ENCODE assay signal across 28 cellular contexts in genomic region chr16:69855587-69855986, GRCh38.
DNase-seq lines count a peak whose midpoint lies in the region; ATAC-seq lines count a peak whose summit lies in the region.
"Had no signal": no experiment of that assay in that cellular context is flagged by ENCODE, and none has a peak within 500 bp of the region (broad histone marks: within the 10 kb centered on the region; RNA-seq: fewer than 3 reads in every experiment).

No MANE protein-coding gene starts in this region.

- no peak overlapping the region for H3K4me3 Mint-ChIP-seq in T-helper 17 cell
- no peak overlapping the region for H3K4me3 Mint-ChIP-seq in stimulated activated memory B cell treated with anti-CD40 and anti-IgM and Interleukin-4, amounts not matched to agents 10 μg/mL and 1 μg/mL and 100 μg/mL, for 72 hours
- H3K4me3 Mint-ChIP-seq: activated CD4-positive, alpha-beta T cell treated with anti-CD3 and anti-CD28 coated beads for 36 hours; activated T-cell treated with anti-CD3 and anti-CD28 coated beads, Interleukin-2, amount 50 U/mL, for 24 hours; effector memory CD8-positive, alpha-beta T cell; T-helper 2 cell treated with Interferon-gamma antibody and Interleukin-4, amounts not matched to agents 5 μg/mL and 100 μg/mL, for 36 hours had no signal

- peaks cover 18% of the 10 kb centered on the region for H3K4me1 Mint-ChIP-seq in T-helper 17 cell
- H3K4me1 Mint-ChIP-seq in stimulated activated memory B cell treated with anti-CD40 and anti-IgM and Interleukin-4, amounts not matched to agents 10 μg/mL and 1 μg/mL and 100 μg/mL, for 72 hours, result peaks cover 6% of the 10 kb centered on the region
- H3K4me1 Mint-ChIP-seq: activated CD4-positive, alpha-beta T cell treated with anti-CD3 and anti-CD28 coated beads for 36 hours had no signal

- no peaks in the 10 kb centered on the region for H3K27me3 Mint-ChIP-seq in T-helper 17 cell
- H3K27me3 Mint-ChIP-seq in stimulated activated memory B cell treated with anti-CD40 and anti-IgM and Interleukin-4, amounts not matched to agents 10 μg/mL and 1 μg/mL and 100 μg/mL, for 72 hours, result no peaks in the 10 kb centered on the region
- H3K27me3 Mint-ChIP-seq: activated CD4-positive, alpha-beta T cell treated with anti-CD3 and anti-CD28 coated beads for 36 hours; activated T-cell treated with anti-CD3 and anti-CD28 coated beads, Interleukin-2, amount 50 U/mL, for 24 hours; effector memory CD8-positive, alpha-beta T cell had no signal

- H3K27ac Mint-ChIP-seq in T-helper 17 cell, result peak overlapping the region; percentile 34
- H3K27ac Mint-ChIP-seq in stimulated activated memory B cell treated with anti-CD40 and anti-IgM and Interleukin-4, amounts not matched to agents 10 μg/mL and 1 μg/mL and 100 μg/mL, for 72 hours, result peak overlapping the region; percentile 8
- H3K27ac Mint-ChIP-seq: activated CD4-positive, alpha-beta T cell treated with anti-CD3 and anti-CD28 coated beads for 36 hours; activated T-cell treated with anti-CD3 and anti-CD28 coated beads, Interleukin-2, amount 50 U/mL, for 24 hours; T-helper 2 cell treated with Interferon-gamma antibody and Interleukin-4, amounts not matched to agents 5 μg/mL and 100 μg/mL, for 36 hours had no signal

- peaks cover 6% of the 10 kb centered on the region for H3K36me3 Mint-ChIP-seq in T-helper 17 cell (ENCODE audit: low read depth)
- H3K36me3 Mint-ChIP-seq in stimulated activated memory B cell treated with anti-CD40 and anti-IgM and Interleukin-4, amounts not matched to agents 10 μg/mL and 1 μg/mL and 100 μg/mL, for 72 hours, result peaks cover 67% of the 10 kb centered on the region

- peak; percentile 30 for DNase-seq in EH (ENCODE audit: low read depth)
- DNase-seq in T-helper 17 cell, result no peak
- peak; percentile 47 for DNase-seq in glomerular endothelial cell (ENCODE audit: extremely low read depth, low read depth, low spot score)
- DNase-seq in SHP77 (lab: John Stamatoyannopoulos, UW), result no peak
- no peak for DNase-seq in GM19240 (ENCODE audit: insufficient read length, low spot score)
- no peak for DNase-seq in H4 (ENCODE audit: low spot score)
- DNase-seq: activated CD4-positive, alpha-beta T cell treated with anti-CD3 and anti-CD28 coated beads for 36 hours; activated naive CD4-positive, alpha-beta T cell; activated T-cell treated with anti-CD3 and anti-CD28 coated beads, Interleukin-2, amount 50 U/mL, for 24 hours; adrenal gland; brain microvascular endothelial cell; Calu3; DMS79 treated with DMSO at 0.1 percent for 48 hours; effector memory CD8-positive, alpha-beta T cell; foreskin melanocyte; left colon; NCI-H1048; NCI-H1694 treated with DMSO at 0.1 percent for 48 hours; NCI-H524 treated with DMSO at 0.1 percent for 48 hours; PC-3; Right ventricle myocardium superior; stomach; transverse colon had no signal

- no peak for ATAC-seq in T-helper 17 cell
- ATAC-seq in stimulated activated memory B cell treated with anti-CD40 and anti-IgM and Interleukin-4, amounts not matched to agents 10 μg/mL and 1 μg/mL and 100 μg/mL, for 72 hours, result no peak
- ATAC-seq: activated CD4-positive, alpha-beta T cell treated with anti-CD3 and anti-CD28 coated beads for 36 hours; effector memory CD8-positive, alpha-beta T cell; esophagus mucosa; left colon; PC-3 had no signal

- H3K9me3 ChIP-seq in T-helper 17 cell (ENCODE audit: control insufficient read depth, low read length, poor library complexity, severe bottlenecking), result no peaks in the 10 kb centered on the region
- H3K9me3 ChIP-seq: adrenal gland, BLaER1, neutrophil, stomach, transverse colon had no signal

- H3K9me3 Mint-ChIP-seq in stimulated activated memory B cell treated with anti-CD40 and anti-IgM and Interleukin-4, amounts not matched to agents 10 μg/mL and 1 μg/mL and 100 μg/mL, for 72 hours, result no peaks in the 10 kb centered on the region
- H3K9me3 Mint-ChIP-seq: activated T-cell treated with anti-CD3 and anti-CD28 coated beads, Interleukin-2, amount 50 U/mL, for 24 hours; effector memory CD8-positive, alpha-beta T cell; T-helper 2 cell treated with Interferon-gamma antibody and Interleukin-4, amounts not matched to agents 5 μg/mL and 100 μg/mL, for 36 hours had no signal

Comparison
In these comparisons a context has a peak if more than half of its experiments do, and no peak if none do; other contexts are left out.
1. DNase-seq: peak in EH (single experiment) and glomerular endothelial cell (single experiment); none in T-helper 17 cell (0 of 3), SHP77 (0 of 2), GM19240 (single experiment) and H4 (single experiment).